1 cellular context compared by ENCODE assay signal in genomic region chr12:76158518-76159321, GRCh38.
TF ChIP-seq lines count a peak whose summit lies in the region.

No MANE protein-coding gene starts in this region.

TF ChIP-seq in GM12878, 131 proteins besides CTCF, POLR2A, EP300 and RAD21 (continued from another document and continues in another):
- TF ChIP-seq MLLT1 (IDR thresholded peaks at IDR 0.05) (peak; percentile 98), RAD51 (IDR thresholded peaks at IDR 0.05) (peak; percentile 28; the same call in 1 of the 2 replicates), CEBPB (IDR thresholded peaks at IDR 0.05; ENCODE audit: borderline replicate concordance in 1 of 2, low read depth in 2 of 2, low read length in 2 of 2) (peak in 1 of 2 experiments; percentile 86; a peak in 1 of 4 replicates), SKIL (IDR thresholded peaks at IDR 0.05; ENCODE audit: low read depth, poor library complexity, severe bottlenecking) (peak; percentile 95), YY1 (IDR thresholded peaks at IDR 0.05; ENCODE audit: low read depth, low read length) (peak; percentile 76), EED (IDR thresholded peaks at IDR 0.05; ENCODE audit: low read depth) (peak; percentile 99), RB1 (IDR thresholded peaks at IDR 0.05; ENCODE audit: borderline replicate concordance) (0 out of 2 replicates have a peak, but pooled peaks have one; percentile 17), RUNX3 (IDR thresholded peaks at IDR 0.05; ENCODE audit: low read length) (peak; percentile 100), BACH1 (IDR thresholded peaks at IDR 0.05; ENCODE audit: borderline replicate concordance) (peak; percentile 87; the same call in 1 of the 2 replicates), IRF5 (IDR thresholded peaks at IDR 0.05; ENCODE audit: borderline replicate concordance) (peak; percentile 61; the same call in 1 of the 2 replicates), MTA3 (IDR thresholded peaks at IDR 0.05; ENCODE audit: borderline replicate concordance, low read length) (peak; percentile 94), TCF7 (IDR thresholded peaks at IDR 0.05; ENCODE audit: borderline replicate concordance) (peak; percentile 69; the same call in 1 of the 2 replicates), RELB (IDR thresholded peaks at IDR 0.05; ENCODE audit: low read depth) (peak; percentile 94), ZBTB40 (IDR thresholded peaks at IDR 0.05; ENCODE audit: borderline replicate concordance) (0 out of 2 replicates have a peak, but pooled peaks have one; percentile 24), PML (IDR thresholded peaks at IDR 0.05; ENCODE audit: low read length) (peak; percentile 77), NBN (IDR thresholded peaks at IDR 0.05) (peak; percentile 94), SIX5 (IDR thresholded peaks at IDR 0.05; ENCODE audit: low read depth, low read length, severe bottlenecking) (no peak), IKZF1 (conservative IDR thresholded peaks at IDR 0.05) (peak; percentile 97), PAX5 (IDR thresholded peaks at IDR 0.05; ENCODE audit: borderline replicate concordance, low read depth, low read length) (peak; percentile 99), TBL1XR1 (IDR thresholded peaks at IDR 0.05; ENCODE audit: low read depth, low read length) (peak; percentile 89; the same call in 1 of the 2 replicates), STAT1 (conservative IDR thresholded peaks at IDR 0.05) (no peak), BMI1 (IDR thresholded peaks at IDR 0.05; ENCODE audit: borderline replicate concordance) (peak; percentile 72; the same call in 1 of the 2 replicates), EZH2 (IDR thresholded peaks at IDR 0.05; ENCODE audit: borderline replicate concordance, control insufficient read depth, low read depth, low read length) (no peak), NFXL1 (IDR thresholded peaks at IDR 0.05; ENCODE audit: borderline replicate concordance) (no peak), ZNF207 (IDR thresholded peaks at IDR 0.05; ENCODE audit: borderline replicate concordance) (peak; percentile 76; the same call in 1 of the 2 replicates), SMC3 (IDR thresholded peaks at IDR 0.05; ENCODE audit: borderline replicate concordance, low read length) (peak; percentile 53; the same call in 1 of the 2 replicates), BCL3 (IDR thresholded peaks at IDR 0.05; ENCODE audit: borderline replicate concordance, insufficient read depth, low read depth, low read length, poor library complexity, severe bottlenecking) (peak; percentile 82), ZSCAN29 (IDR thresholded peaks at IDR 0.05) (peak; percentile 96), E2F4 (IDR thresholded peaks at IDR 0.05; ENCODE audit: low read depth, low read length) (no peak), ZBED1 (IDR thresholded peaks at IDR 0.05; ENCODE audit: borderline replicate concordance) (peak; percentile 86; the same call in 1 of the 2 replicates), IRF4 (IDR thresholded peaks at IDR 0.05; ENCODE audit: low read depth, low read length) (peak; percentile 94), FOXM1 (IDR thresholded peaks at IDR 0.05; ENCODE audit: low read depth, low read length) (peak; percentile 96), FOXK2 (IDR thresholded peaks at IDR 0.05) (no peak), SMARCA5 (IDR thresholded peaks at IDR 0.05) (0 out of 2 replicates have a peak, but pooled peaks have one; percentile 47), CBX3 (IDR thresholded peaks at IDR 0.05; ENCODE audit: borderline replicate concordance, low read depth) (no peak), ZNF24 (IDR thresholded peaks at IDR 0.05) (peak; percentile 62; the same call in 1 of the 2 replicates), CHD4 (IDR thresholded peaks at IDR 0.05) (no peak), MTA2 (IDR thresholded peaks at IDR 0.05; ENCODE audit: low read depth) (peak; percentile 95), SPI1 (IDR thresholded peaks at IDR 0.05; ENCODE audit: borderline replicate concordance, insufficient read depth, low read depth, low read length) (peak; percentile 30; the same call in 1 of the 2 replicates), RCOR1 (conservative IDR thresholded peaks at IDR 0.05; ENCODE audit: low read depth, low read length) (no peak), MEF2A (IDR thresholded peaks at IDR 0.05; ENCODE audit: insufficient read depth, low read depth, low read length) (peak; percentile 68), IKZF2 (IDR thresholded peaks at IDR 0.05) (peak; percentile 98 to 99), TCF12 (IDR thresholded peaks at IDR 0.05; ENCODE audit: low read depth, low read length) (peak; percentile 68; the same call in 1 of the 2 replicates), ZNF687 (IDR thresholded peaks at IDR 0.05) (no peak), TCF3 (IDR thresholded peaks at IDR 0.05; ENCODE audit: borderline replicate concordance, insufficient read depth, low read depth, low read length) (peak; percentile 58; the same call in 1 of the 2 replicates)
